ENCODE assay signal across 1 cellular context in the genomic region with DNA sequence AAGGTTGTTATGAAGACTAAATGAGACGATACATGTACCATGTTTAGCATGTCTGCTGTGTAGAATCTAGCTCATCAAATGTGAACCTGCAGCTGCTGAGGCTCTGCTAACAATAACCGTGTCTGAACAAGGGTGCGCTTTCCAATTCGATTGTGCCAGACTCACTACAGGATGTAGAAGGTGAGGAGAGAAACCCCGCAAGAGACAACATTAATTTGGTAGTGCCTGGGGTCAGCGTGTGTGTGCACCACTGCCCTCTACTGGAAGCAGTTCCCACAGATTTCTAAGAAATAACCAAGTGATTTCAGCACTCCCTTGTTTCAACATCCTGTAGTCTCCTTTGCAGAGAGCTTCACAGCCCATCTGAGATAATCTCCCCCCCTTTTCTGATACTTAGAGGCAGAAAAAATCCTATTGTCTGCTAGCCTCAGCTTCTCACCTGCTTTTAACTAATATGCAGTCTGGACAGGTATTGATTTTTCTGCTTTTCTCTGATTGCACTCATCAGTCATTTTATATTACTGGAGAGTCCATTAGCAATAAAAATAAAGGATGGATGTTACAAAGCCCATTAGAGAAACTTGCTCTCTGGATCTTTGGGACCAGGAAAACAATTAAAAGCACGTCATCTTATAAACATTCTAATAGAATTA.
TF ChIP-seq lines count a peak whose summit lies in the region.

No MANE protein-coding gene starts in this region.

TF ChIP-seq in K562, 482 proteins besides CTCF, POLR2A, EP300 and RAD21 (continued from another document and continues in another):
- TF ChIP-seq, protein P1, sequence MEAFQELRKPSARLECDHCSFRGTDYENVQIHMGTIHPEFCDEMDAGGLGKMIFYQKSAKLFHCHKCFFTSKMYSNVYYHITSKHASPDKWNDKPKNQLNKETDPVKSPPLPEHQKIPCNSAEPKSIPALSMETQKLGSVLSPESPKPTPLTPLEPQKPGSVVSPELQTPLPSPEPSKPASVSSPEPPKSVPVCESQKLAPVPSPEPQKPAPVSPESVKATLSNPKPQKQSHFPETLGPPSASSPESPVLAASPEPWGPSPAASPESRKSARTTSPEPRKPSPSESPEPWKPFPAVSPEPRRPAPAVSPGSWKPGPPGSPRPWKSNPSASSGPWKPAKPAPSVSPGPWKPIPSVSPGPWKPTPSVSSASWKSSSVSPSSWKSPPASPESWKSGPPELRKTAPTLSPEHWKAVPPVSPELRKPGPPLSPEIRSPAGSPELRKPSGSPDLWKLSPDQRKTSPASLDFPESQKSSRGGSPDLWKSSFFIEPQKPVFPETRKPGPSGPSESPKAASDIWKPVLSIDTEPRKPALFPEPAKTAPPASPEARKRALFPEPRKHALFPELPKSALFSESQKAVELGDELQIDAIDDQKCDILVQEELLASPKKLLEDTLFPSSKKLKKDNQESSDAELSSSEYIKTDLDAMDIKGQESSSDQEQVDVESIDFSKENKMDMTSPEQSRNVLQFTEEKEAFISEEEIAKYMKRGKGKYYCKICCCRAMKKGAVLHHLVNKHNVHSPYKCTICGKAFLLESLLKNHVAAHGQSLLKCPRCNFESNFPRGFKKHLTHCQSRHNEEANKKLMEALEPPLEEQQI (IDR thresholded peaks at IDR 0.05), result no peak
- TF ChIP-seq TAF1 (IDR thresholded peaks at IDR 0.05; ENCODE audit: control insufficient read depth, extremely low read depth, insufficient read depth, low read length, severe bottlenecking) (no peak), RFX1 (IDR thresholded peaks at IDR 0.05) (no peak), L3MBTL2 (IDR thresholded peaks at IDR 0.05) (no peak), NR2C1 (IDR thresholded peaks at IDR 0.05) (no peak), NR2C1 (tag; IDR thresholded peaks at IDR 0.05) (no peak), RNF2 (IDR thresholded peaks at IDR 0.05) (no peak), ZNF644 (tag; IDR thresholded peaks at IDR 0.05; ENCODE audit: low read depth) (no peak), TCFL5 (CRISPR knock-in tag; conservative IDR thresholded peaks at IDR 0.05) (no peak), FOXK1 (CRISPR knock-in tag; IDR thresholded peaks at IDR 0.05; ENCODE audit: borderline replicate concordance) (no peak), HLTF (IDR thresholded peaks at IDR 0.05) (no peak), LARP7 (IDR thresholded peaks at IDR 0.05) (no peak), NR3C1 (CRISPR knock-in tag; IDR thresholded peaks at IDR 0.05) (no peak), PTRF (tag; IDR thresholded peaks at IDR 0.05) (no peak), TGIF2 (CRISPR knock-in tag; IDR thresholded peaks at IDR 0.05) (no peak), ZNF57 (CRISPR knock-in tag; IDR thresholded peaks at IDR 0.05) (no peak), KLF16 (IDR thresholded peaks at IDR 0.05) (0 out of 2 replicates have a peak, but pooled peaks have one; percentile 10), ZC3H11A (IDR thresholded peaks at IDR 0.05; ENCODE audit: low read depth, low read length) (no peak), POLR2AphosphoS2 (IDR thresholded peaks at IDR 0.05; ENCODE audit: low read length) (no peak), ZFP30 (CRISPR knock-in tag; IDR thresholded peaks at IDR 0.05; ENCODE audit: borderline replicate concordance) (no peak), KDM5B (IDR thresholded peaks at IDR 0.05; ENCODE audit: insufficient replicate concordance, low read depth, low read length) (no peak)
- TF ChIP-seq, protein P2, sequence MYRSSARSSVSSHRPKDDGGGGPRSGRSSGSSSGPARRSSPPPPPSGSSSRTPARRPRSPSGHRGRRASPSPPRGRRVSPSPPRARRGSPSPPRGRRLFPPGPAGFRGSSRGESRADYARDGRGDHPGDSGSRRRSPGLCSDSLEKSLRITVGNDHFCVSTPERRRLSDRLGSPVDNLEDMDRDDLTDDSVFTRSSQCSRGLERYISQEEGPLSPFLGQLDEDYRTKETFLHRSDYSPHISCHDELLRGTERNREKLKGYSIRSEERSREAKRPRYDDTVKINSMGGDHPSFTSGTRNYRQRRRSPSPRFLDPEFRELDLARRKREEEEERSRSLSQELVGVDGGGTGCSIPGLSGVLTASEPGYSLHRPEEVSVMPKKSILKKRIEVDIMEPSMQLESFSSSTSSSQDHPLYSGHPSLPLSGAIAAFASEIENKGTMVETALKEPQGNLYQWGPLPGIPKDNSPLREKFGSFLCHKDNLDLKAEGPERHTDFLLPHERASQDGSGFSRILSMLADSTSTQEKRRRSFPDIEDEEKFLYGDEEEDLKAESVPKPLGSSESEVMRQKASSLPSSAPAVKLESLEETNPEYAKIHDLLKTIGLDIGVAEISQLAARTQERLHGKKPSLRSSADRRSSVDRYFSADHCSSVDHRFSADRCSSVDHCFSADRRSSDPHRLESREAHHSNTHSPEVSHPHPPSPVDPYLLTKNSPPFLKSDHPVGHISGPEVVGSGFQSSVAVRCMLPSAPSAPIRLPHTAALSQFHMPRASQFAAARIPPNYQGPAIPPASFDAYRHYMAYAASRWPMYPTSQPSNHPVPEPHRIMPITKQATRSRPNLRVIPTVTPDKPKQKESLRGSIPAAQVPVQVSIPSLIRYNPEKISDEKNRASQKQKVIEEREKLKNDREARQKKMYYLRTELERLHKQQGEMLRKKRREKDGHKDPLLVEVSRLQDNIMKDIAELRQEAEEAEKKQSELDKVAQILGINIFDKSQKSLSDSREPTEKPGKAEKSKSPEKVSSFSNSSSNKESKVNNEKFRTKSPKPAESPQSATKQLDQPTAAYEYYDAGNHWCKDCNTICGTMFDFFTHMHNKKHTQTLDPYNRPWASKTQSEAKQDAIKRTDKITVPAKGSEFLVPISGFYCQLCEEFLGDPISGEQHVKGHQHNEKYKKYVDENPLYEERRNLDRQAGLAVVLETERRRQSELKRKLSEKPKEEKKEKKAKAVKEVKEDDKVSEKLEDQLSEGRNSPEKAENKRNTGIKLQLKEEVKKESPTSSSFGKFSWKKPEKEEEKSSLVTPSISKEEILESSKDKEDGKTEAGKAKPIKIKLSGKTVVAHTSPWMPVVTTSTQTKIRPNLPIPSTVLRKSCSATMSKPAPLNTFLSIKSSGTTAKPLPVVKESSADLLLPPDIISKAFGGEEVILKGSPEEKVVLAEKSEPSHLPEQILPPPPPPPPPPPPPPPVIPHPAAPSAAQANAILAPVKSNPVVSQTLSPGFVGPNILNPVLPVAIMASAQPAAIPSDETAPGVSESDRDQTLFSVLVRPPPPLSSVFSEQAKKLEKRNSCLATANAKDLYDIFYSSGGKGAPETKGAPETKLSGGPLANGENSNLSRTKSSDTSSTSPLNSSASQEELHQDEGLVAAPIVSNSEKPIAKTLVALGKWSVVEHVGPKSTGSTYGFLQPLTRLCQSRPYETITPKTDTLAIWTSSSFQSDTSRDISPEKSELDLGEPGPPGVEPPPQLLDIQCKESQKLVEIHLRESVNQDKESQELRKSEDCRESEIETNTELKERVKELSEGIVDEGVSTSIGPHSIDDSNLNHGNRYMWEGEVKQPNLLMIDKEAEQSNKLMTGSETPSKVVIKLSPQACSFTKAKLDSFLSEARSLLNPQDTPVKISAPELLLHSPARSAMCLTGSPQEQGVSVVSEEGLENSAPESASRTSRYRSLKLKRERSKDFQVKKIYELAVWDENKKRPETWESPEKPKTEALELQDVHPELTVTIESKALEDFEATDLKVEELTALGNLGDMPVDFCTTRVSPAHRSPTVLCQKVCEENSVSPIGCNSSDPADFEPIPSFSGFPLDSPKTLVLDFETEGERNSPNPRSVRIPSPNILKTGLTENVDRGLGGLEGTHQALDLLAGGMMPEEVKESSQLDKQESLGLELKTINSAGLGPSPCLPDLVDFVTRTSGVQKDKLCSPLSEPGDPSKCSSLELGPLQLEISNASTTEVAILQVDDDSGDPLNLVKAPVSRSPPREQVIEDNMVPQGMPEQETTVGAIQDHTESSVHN (IDR thresholded peaks at IDR 0.05; ENCODE audit: borderline replicate concordance in 1 of 2, low read depth in 1 of 2), result no peak
- TF ChIP-seq, protein P3, sequence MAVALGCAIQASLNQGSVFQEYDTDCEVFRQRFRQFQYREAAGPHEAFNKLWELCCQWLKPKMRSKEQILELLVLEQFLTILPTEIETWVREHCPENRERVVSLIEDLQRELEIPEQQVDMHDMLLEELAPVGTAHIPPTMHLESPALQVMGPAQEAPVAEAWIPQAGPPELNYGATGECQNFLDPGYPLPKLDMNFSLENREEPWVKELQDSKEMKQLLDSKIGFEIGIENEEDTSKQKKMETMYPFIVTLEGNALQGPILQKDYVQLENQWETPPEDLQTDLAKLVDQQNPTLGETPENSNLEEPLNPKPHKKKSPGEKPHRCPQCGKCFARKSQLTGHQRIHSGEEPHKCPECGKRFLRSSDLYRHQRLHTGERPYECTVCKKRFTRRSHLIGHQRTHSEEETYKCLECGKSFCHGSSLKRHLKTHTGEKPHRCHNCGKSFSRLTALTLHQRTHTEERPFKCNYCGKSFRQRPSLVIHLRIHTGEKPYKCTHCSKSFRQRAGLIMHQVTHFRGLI (CRISPR knock-in tag; IDR thresholded peaks at IDR 0.05), result no peak
- TF ChIP-seq, protein P4, sequence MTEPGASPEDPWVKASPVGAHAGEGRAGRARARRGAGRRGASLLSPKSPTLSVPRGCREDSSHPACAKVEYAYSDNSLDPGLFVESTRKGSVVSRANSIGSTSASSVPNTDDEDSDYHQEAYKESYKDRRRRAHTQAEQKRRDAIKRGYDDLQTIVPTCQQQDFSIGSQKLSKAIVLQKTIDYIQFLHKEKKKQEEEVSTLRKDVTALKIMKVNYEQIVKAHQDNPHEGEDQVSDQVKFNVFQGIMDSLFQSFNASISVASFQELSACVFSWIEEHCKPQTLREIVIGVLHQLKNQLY (CRISPR knock-in tag; conservative IDR thresholded peaks at IDR 0.05), result no peak
- TF ChIP-seq, protein P5, sequence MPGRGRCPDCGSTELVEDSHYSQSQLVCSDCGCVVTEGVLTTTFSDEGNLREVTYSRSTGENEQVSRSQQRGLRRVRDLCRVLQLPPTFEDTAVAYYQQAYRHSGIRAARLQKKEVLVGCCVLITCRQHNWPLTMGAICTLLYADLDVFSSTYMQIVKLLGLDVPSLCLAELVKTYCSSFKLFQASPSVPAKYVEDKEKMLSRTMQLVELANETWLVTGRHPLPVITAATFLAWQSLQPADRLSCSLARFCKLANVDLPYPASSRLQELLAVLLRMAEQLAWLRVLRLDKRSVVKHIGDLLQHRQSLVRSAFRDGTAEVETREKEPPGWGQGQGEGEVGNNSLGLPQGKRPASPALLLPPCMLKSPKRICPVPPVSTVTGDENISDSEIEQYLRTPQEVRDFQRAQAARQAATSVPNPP (IDR thresholded peaks at IDR 0.05; ENCODE audit: borderline replicate concordance, insufficient read depth, insufficient read length), result no peak
- TF ChIP-seq, protein P6, sequence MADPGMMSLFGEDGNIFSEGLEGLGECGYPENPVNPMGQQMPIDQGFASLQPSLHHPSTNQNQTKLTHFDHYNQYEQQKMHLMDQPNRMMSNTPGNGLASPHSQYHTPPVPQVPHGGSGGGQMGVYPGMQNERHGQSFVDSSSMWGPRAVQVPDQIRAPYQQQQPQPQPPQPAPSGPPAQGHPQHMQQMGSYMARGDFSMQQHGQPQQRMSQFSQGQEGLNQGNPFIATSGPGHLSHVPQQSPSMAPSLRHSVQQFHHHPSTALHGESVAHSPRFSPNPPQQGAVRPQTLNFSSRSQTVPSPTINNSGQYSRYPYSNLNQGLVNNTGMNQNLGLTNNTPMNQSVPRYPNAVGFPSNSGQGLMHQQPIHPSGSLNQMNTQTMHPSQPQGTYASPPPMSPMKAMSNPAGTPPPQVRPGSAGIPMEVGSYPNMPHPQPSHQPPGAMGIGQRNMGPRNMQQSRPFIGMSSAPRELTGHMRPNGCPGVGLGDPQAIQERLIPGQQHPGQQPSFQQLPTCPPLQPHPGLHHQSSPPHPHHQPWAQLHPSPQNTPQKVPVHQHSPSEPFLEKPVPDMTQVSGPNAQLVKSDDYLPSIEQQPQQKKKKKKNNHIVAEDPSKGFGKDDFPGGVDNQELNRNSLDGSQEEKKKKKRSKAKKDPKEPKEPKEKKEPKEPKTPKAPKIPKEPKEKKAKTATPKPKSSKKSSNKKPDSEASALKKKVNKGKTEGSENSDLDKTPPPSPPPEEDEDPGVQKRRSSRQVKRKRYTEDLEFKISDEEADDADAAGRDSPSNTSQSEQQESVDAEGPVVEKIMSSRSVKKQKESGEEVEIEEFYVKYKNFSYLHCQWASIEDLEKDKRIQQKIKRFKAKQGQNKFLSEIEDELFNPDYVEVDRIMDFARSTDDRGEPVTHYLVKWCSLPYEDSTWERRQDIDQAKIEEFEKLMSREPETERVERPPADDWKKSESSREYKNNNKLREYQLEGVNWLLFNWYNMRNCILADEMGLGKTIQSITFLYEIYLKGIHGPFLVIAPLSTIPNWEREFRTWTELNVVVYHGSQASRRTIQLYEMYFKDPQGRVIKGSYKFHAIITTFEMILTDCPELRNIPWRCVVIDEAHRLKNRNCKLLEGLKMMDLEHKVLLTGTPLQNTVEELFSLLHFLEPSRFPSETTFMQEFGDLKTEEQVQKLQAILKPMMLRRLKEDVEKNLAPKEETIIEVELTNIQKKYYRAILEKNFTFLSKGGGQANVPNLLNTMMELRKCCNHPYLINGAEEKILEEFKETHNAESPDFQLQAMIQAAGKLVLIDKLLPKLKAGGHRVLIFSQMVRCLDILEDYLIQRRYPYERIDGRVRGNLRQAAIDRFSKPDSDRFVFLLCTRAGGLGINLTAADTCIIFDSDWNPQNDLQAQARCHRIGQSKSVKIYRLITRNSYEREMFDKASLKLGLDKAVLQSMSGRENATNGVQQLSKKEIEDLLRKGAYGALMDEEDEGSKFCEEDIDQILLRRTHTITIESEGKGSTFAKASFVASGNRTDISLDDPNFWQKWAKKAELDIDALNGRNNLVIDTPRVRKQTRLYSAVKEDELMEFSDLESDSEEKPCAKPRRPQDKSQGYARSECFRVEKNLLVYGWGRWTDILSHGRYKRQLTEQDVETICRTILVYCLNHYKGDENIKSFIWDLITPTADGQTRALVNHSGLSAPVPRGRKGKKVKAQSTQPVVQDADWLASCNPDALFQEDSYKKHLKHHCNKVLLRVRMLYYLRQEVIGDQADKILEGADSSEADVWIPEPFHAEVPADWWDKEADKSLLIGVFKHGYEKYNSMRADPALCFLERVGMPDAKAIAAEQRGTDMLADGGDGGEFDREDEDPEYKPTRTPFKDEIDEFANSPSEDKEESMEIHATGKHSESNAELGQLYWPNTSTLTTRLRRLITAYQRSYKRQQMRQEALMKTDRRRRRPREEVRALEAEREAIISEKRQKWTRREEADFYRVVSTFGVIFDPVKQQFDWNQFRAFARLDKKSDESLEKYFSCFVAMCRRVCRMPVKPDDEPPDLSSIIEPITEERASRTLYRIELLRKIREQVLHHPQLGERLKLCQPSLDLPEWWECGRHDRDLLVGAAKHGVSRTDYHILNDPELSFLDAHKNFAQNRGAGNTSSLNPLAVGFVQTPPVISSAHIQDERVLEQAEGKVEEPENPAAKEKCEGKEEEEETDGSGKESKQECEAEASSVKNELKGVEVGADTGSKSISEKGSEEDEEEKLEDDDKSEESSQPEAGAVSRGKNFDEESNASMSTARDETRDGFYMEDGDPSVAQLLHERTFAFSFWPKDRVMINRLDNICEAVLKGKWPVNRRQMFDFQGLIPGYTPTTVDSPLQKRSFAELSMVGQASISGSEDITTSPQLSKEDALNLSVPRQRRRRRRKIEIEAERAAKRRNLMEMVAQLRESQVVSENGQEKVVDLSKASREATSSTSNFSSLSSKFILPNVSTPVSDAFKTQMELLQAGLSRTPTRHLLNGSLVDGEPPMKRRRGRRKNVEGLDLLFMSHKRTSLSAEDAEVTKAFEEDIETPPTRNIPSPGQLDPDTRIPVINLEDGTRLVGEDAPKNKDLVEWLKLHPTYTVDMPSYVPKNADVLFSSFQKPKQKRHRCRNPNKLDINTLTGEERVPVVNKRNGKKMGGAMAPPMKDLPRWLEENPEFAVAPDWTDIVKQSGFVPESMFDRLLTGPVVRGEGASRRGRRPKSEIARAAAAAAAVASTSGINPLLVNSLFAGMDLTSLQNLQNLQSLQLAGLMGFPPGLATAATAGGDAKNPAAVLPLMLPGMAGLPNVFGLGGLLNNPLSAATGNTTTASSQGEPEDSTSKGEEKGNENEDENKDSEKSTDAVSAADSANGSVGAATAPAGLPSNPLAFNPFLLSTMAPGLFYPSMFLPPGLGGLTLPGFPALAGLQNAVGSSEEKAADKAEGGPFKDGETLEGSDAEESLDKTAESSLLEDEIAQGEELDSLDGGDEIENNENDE (IDR thresholded peaks at IDR 0.05; ENCODE audit: low read depth, low read length), result no peak
